ENCODE assay signal across 20 cellular contexts in the genomic region with DNA sequence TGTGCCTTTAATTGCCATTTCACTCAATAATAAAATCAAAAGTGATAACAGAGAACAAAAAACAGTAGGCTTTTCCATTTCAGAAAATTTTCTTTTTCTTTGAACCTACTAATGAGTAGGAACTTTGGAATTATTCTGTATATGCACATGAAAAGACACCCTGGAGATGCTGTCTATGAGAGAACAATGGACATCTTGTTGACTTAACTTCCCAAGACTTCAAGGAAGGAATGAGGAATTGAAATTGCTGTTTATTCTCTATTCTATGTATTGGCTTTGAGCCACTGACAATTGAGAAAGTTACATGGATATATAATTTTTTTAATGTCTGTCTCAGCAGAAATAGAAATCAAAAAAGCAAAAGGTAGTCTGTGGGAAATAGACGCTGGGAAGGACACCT.
"Had no signal": no experiment of that assay in that cellular context is flagged by ENCODE, and none has a peak within 500 bp of the region (broad histone marks: within the 10 kb centered on the region; RNA-seq: fewer than 3 reads in every experiment).

No MANE protein-coding gene starts in this region.

- H3K27me3 Mint-ChIP-seq: IgD-negative memory B cell, T-cell had no signal

- ATAC-seq: K562, T-cell had no signal

- H3K27ac Mint-ChIP-seq: IgD-negative memory B cell, T-cell had no signal

- H3K36me3 Mint-ChIP-seq: IgD-negative memory B cell, T-cell had no signal

- H3K9ac ChIP-seq: KMS-11, SK-N-SH had no signal

- H3K4me1 Mint-ChIP-seq: IgD-negative memory B cell, T-cell had no signal

- H3K9me3 ChIP-seq: SK-N-SH had no signal

- DNase-seq: Kasumi-1, MM.1S, NCI-H1092 treated with DMSO at 0.1 percent for 48 hours, NCI-H1436, NCI-H1694 treated with DMSO at 0.1 percent for 48 hours, NCI-H1930, NCI-H2081, NCI-H2107, NCI-H2227 treated with DMSO at 0.1 percent for 48 hours, NCI-H524, NCI-H526 treated with DMSO at 0.1 percent for 48 hours, NCI-H774, SHP77, SK-N-SH, SW 1271, T-cell had no signal

- H3K4me3 ChIP-seq: K562 had no signal

- H3K4me3 Mint-ChIP-seq: IgD-negative memory B cell, T-cell had no signal

- H3K27ac ChIP-seq: KMS-11, RWPE1 had no signal
